ENCODE assay signal across 25 cellular contexts in the genomic region with DNA sequence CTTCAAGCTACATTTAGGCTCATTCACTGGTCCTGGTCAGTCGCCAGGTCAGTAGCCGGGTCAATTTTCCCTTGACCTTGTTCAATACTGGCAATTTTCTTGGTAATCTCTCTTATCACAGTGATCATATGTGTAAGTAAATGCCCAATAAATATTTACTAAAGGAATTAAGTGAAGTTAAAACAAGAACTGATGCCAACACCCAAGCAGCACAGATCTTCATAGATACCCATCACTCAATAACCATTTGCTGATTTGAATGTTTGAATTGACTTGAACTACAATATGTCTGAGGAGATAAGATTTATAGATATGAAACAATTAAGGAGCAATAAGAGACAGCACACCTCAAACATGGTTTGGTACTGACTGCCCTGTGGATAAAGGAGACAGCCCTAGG.
"Had no signal": no experiment of that assay in that cellular context is flagged by ENCODE, and none has a peak within 500 bp of the region (broad histone marks: within the 10 kb centered on the region; RNA-seq: fewer than 3 reads in every experiment).

No MANE protein-coding gene starts in this region.

- DNase-seq: colonic mucosa; cortex of kidney; dermis blood vessel endothelial cell; dorsolateral prefrontal cortex; effector CD4-positive, alpha-beta T cell; effector CD8-positive, alpha-beta T cell; effector memory CD4-positive, alpha-beta T cell; effector memory CD8-positive, alpha-beta T cell; endodermal cell; erythroblast; esophagus squamous epithelium; foreskin fibroblast; foreskin keratinocyte; foreskin melanocyte; gastrocnemius medialis; glutamatergic neuron; head of caudate nucleus; heart left ventricle; heart right ventricle had no signal

- H3K27ac ChIP-seq: colonic mucosa, coronary artery, dorsolateral prefrontal cortex, epithelial cell of prostate, esophagus muscularis mucosa, esophagus squamous epithelium, foreskin keratinocyte, gastrocnemius medialis, gastroesophageal sphincter, heart left ventricle, heart right ventricle, hepatocyte had no signal

- ATAC-seq: effector memory CD8-positive, alpha-beta T cell; esophagus mucosa; foreskin keratinocyte; gastrocnemius medialis; gastroesophageal sphincter; heart left ventricle; heart right ventricle had no signal

- H3K4me3 ChIP-seq: colonic mucosa, coronary artery, dorsolateral prefrontal cortex, esophagus muscularis mucosa, esophagus squamous epithelium, gastrocnemius medialis, gastroesophageal sphincter, heart left ventricle, heart right ventricle, hepatocyte had no signal
